2 cellular contexts compared by ENCODE assay signal in the genomic region with DNA sequence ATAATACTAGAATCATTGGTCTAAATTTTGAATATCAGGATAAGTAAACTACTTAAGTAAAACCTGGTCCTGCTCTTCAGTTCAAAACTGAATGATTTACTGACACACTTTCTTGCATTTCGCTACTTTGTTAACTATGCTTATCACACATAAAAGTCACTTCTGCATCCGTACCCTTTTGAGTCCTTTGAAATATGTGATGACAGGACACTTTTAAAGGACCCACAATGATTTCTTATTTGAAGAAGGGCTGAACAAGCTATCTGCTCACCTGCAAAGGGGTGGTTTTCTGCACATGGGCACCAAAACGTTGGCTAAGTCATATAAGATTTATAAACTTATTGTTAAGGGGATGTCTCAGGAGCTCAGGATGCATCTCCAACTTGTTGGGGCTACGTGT.
TF ChIP-seq lines count a peak whose summit lies in the region.

No MANE protein-coding gene starts in this region.

TF ChIP-seq in HepG2, 621 proteins besides CTCF, POLR2A, EP300 and RAD21:
- TF ChIP-seq ZNF619 (CRISPR knock-in tag; IDR thresholded peaks at IDR 0.05) (no peak), MAFK (conservative IDR thresholded peaks at IDR 0.05 in 1 of 2, IDR thresholded peaks at IDR 0.05 in 1 of 2; ENCODE audit: low read length in 2 of 2) (peak; percentile 71 to 82), HOXA9 (CRISPR knock-in tag; IDR thresholded peaks at IDR 0.05; ENCODE audit: borderline replicate concordance) (no peak), MAFF (IDR thresholded peaks at IDR 0.05; ENCODE audit: low read depth, low read length) (peak; percentile 73), NFE2 (CRISPR knock-in tag; IDR thresholded peaks at IDR 0.05) (no peak), NR2F2 (IDR thresholded peaks at IDR 0.05; ENCODE audit: borderline replicate concordance, low read depth) (no peak), ZNF432 (CRISPR knock-in tag; IDR thresholded peaks at IDR 0.05; ENCODE audit: borderline replicate concordance) (no peak), HNRNPLL (IDR thresholded peaks at IDR 0.05; ENCODE audit: low read depth, low read length, poor library complexity, severe bottlenecking) (no peak), MBD4 (IDR thresholded peaks at IDR 0.05; ENCODE audit: borderline replicate concordance, low read length) (no peak), NFE2L2 (IDR thresholded peaks at IDR 0.05; ENCODE audit: low read length) (no peak)
- TF ChIP-seq, protein P1, sequence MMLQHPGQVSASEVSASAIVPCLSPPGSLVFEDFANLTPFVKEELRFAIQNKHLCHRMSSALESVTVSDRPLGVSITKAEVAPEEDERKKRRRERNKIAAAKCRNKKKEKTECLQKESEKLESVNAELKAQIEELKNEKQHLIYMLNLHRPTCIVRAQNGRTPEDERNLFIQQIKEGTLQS (CRISPR knock-in tag; IDR thresholded peaks at IDR 0.05), result no peak
- TF ChIP-seq, protein P2, sequence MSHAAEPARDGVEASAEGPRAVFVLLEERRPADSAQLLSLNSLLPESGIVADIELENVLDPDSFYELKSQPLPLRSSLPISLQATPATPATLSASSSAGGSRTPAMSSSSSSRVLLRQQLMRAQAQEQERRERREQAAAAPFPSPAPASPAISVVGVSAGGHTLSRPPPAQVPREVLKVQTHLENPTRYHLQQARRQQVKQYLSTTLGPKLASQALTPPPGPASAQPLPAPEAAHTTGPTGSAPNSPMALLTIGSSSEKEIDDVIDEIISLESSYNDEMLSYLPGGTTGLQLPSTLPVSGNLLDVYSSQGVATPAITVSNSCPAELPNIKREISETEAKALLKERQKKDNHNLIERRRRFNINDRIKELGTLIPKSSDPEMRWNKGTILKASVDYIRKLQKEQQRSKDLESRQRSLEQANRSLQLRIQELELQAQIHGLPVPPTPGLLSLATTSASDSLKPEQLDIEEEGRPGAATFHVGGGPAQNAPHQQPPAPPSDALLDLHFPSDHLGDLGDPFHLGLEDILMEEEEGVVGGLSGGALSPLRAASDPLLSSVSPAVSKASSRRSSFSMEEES (CRISPR knock-in tag; IDR thresholded peaks at IDR 0.05), result no peak

TF ChIP-seq in K562, 482 proteins besides CTCF, POLR2A, EP300 and RAD21:
- TF ChIP-seq PTTG1 (tag; IDR thresholded peaks at IDR 0.05; ENCODE audit: low read depth), result no peak
- TF ChIP-seq, protein P3, sequence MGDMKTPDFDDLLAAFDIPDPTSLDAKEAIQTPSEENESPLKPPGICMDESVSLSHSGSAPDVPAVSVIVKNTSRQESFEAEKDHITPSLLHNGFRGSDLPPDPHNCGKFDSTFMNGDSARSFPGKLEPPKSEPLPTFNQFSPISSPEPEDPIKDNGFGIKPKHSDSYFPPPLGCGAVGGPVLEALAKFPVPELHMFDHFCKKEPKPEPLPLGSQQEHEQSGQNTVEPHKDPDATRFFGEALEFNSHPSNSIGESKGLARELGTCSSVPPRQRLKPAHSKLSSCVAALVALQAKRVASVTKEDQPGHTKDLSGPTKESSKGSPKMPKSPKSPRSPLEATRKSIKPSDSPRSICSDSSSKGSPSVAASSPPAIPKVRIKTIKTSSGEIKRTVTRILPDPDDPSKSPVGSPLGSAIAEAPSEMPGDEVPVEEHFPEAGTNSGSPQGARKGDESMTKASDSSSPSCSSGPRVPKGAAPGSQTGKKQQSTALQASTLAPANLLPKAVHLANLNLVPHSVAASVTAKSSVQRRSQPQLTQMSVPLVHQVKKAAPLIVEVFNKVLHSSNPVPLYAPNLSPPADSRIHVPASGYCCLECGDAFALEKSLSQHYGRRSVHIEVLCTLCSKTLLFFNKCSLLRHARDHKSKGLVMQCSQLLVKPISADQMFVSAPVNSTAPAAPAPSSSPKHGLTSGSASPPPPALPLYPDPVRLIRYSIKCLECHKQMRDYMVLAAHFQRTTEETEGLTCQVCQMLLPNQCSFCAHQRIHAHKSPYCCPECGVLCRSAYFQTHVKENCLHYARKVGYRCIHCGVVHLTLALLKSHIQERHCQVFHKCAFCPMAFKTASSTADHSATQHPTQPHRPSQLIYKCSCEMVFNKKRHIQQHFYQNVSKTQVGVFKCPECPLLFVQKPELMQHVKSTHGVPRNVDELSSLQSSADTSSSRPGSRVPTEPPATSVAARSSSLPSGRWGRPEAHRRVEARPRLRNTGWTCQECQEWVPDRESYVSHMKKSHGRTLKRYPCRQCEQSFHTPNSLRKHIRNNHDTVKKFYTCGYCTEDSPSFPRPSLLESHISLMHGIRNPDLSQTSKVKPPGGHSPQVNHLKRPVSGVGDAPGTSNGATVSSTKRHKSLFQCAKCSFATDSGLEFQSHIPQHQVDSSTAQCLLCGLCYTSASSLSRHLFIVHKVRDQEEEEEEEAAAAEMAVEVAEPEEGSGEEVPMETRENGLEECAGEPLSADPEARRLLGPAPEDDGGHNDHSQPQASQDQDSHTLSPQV (IDR thresholded peaks at IDR 0.05), result no peak
- no peak for TF ChIP-seq MYC (IDR thresholded peaks at IDR 0.05; ENCODE audit: low read depth, low read length)
- TF ChIP-seq MYC (CRISPR knock-in tag; IDR thresholded peaks at IDR 0.05; ENCODE audit: borderline replicate concordance, low read depth), result no peak
- peak; percentile 46; the same call in 1 of the 2 replicates for TF ChIP-seq ZNF316 (IDR thresholded peaks at IDR 0.05)
- TF ChIP-seq, protein P4, sequence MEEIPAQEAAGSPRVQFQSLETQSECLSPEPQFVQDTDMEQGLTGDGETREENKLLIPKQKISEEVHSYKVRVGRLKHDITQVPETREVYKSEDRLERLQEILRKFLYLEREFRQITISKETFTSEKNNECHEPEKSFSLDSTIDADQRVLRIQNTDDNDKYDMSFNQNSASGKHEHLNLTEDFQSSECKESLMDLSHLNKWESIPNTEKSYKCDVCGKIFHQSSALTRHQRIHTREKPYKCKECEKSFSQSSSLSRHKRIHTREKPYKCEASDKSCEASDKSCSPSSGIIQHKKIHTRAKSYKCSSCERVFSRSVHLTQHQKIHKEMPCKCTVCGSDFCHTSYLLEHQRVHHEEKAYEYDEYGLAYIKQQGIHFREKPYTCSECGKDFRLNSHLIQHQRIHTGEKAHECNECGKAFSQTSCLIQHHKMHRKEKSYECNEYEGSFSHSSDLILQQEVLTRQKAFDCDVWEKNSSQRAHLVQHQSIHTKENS (CRISPR knock-in tag; IDR thresholded peaks at IDR 0.05), result no peak
- TF ChIP-seq ZSCAN32 (CRISPR knock-in tag; IDR thresholded peaks at IDR 0.05), result no peak
- TF ChIP-seq, protein P5, sequence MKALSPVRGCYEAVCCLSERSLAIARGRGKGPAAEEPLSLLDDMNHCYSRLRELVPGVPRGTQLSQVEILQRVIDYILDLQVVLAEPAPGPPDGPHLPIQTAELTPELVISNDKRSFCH (CRISPR knock-in tag; IDR thresholded peaks at IDR 0.05), result no peak
- TF ChIP-seq, protein P5 (tag; IDR thresholded peaks at IDR 0.05), result no peak
- TF ChIP-seq, protein P6, sequence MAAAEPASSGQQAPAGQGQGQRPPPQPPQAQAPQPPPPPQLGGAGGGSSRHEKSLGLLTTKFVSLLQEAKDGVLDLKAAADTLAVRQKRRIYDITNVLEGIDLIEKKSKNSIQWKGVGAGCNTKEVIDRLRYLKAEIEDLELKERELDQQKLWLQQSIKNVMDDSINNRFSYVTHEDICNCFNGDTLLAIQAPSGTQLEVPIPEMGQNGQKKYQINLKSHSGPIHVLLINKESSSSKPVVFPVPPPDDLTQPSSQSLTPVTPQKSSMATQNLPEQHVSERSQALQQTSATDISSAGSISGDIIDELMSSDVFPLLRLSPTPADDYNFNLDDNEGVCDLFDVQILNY (CRISPR knock-in tag; IDR thresholded peaks at IDR 0.05), result no peak
- TF ChIP-seq ZBTB17 (CRISPR knock-in tag; IDR thresholded peaks at IDR 0.05), result no peak
- no peak for TF ChIP-seq NFE2L1 (tag; IDR thresholded peaks at IDR 0.05; ENCODE audit: borderline replicate concordance, low read depth)
- 0 out of 2 replicates have a peak, but pooled peaks have one; percentile 19 for TF ChIP-seq MAFF (IDR thresholded peaks at IDR 0.05; ENCODE audit: low read length)
- TF ChIP-seq MAFG (tag; conservative IDR thresholded peaks at IDR 0.05), result 0 out of 2 replicates have a peak, but pooled peaks have one; percentile 29
- no peak for TF ChIP-seq NBN (IDR thresholded peaks at IDR 0.05; ENCODE audit: low read depth)
- TF ChIP-seq TEAD1 (CRISPR knock-in tag; IDR thresholded peaks at IDR 0.05), result no peak
- TF ChIP-seq ZNF41 (CRISPR knock-in tag; conservative IDR thresholded peaks at IDR 0.05), result no peak
- TF ChIP-seq SMAD4 (CRISPR knock-in tag; conservative IDR thresholded peaks at IDR 0.05), result no peak
